Comparison of ENCODE assay signal across 1 cellular context in genomic region chr10:131901181-131901829, GRCh38.
A peak's percentile ranks its signal among the peaks of the same experiment; 100 is the strongest.
TF ChIP-seq lines count a peak whose summit lies in the region.

No MANE protein-coding gene starts in this region.

TF ChIP-seq in HepG2, 621 proteins besides CTCF, POLR2A, EP300 and RAD21 (continued from another document and continues in another):
- TF ChIP-seq, protein P1, sequence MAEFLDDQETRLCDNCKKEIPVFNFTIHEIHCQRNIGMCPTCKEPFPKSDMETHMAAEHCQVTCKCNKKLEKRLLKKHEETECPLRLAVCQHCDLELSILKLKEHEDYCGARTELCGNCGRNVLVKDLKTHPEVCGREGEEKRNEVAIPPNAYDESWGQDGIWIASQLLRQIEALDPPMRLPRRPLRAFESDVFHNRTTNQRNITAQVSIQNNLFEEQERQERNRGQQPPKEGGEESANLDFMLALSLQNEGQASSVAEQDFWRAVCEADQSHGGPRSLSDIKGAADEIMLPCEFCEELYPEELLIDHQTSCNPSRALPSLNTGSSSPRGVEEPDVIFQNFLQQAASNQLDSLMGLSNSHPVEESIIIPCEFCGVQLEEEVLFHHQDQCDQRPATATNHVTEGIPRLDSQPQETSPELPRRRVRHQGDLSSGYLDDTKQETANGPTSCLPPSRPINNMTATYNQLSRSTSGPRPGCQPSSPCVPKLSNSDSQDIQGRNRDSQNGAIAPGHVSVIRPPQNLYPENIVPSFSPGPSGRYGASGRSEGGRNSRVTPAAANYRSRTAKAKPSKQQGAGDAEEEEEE (CRISPR knock-in tag; IDR thresholded peaks at IDR 0.05; ENCODE audit: borderline replicate concordance), result no peak
- peak; percentile 69 for TF ChIP-seq RBFOX2 (IDR thresholded peaks at IDR 0.05; ENCODE audit: low read depth, low read length)
- TF ChIP-seq, protein P2, sequence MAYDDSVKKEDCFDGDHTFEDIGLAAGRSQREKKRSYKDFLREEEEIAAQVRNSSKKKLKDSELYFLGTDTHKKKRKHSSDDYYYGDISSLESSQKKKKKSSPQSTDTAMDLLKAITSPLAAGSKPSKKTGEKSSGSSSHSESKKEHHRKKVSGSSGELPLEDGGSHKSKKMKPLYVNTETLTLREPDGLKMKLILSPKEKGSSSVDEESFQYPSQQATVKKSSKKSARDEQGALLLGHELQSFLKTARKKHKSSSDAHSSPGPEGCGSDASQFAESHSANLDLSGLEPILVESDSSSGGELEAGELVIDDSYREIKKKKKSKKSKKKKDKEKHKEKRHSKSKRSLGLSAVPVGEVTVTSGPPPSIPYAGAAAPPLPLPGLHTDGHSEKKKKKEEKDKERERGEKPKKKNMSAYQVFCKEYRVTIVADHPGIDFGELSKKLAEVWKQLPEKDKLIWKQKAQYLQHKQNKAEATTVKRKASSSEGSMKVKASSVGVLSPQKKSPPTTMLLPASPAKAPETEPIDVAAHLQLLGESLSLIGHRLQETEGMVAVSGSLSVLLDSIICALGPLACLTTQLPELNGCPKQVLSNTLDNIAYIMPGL (CRISPR knock-in tag; IDR thresholded peaks at IDR 0.05; ENCODE audit: borderline replicate concordance in 1 of 2, low read depth in 1 of 2), result 0 out of 4 replicates have a peak, but pooled peaks of 1 of the 2 experiments have one; percentile 45
- TF ChIP-seq, protein P3, sequence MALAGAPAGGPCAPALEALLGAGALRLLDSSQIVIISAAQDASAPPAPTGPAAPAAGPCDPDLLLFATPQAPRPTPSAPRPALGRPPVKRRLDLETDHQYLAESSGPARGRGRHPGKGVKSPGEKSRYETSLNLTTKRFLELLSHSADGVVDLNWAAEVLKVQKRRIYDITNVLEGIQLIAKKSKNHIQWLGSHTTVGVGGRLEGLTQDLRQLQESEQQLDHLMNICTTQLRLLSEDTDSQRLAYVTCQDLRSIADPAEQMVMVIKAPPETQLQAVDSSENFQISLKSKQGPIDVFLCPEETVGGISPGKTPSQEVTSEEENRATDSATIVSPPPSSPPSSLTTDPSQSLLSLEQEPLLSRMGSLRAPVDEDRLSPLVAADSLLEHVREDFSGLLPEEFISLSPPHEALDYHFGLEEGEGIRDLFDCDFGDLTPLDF (CRISPR knock-in tag; IDR thresholded peaks at IDR 0.05), result no peak
- TF ChIP-seq SOX13 (IDR thresholded peaks at IDR 0.05), result no peak
- TF ChIP-seq SOX13 (CRISPR knock-in tag; conservative IDR thresholded peaks at IDR 0.05 in 1 of 2, IDR thresholded peaks at IDR 0.05 in 1 of 2), result peak in 1 of 2 experiments; percentile 12; a peak in 1 of 4 replicates
- TF ChIP-seq UBTF (CRISPR knock-in tag; IDR thresholded peaks at IDR 0.05), result peak; percentile 92
- peak; percentile 37; the same call in 1 of the 2 replicates for TF ChIP-seq ZNF768 (CRISPR knock-in tag; IDR thresholded peaks at IDR 0.05)
- 0 out of 2 replicates have a peak, but pooled peaks have one; percentile 38 for TF ChIP-seq ESRRA (CRISPR knock-in tag; IDR thresholded peaks at IDR 0.05; ENCODE audit: low read depth)
- no peak for TF ChIP-seq KDM1A (CRISPR knock-in tag; IDR thresholded peaks at IDR 0.05)
- TF ChIP-seq KDM2A (CRISPR knock-in tag; IDR thresholded peaks at IDR 0.05; ENCODE audit: borderline replicate concordance, low read depth), result peak; percentile 75; the same call in 1 of the 2 replicates
- TF ChIP-seq HNRNPLL (IDR thresholded peaks at IDR 0.05; ENCODE audit: low read depth, low read length, poor library complexity, severe bottlenecking), result peak; percentile 36
- TF ChIP-seq MXD3 (CRISPR knock-in tag; IDR thresholded peaks at IDR 0.05), result peak; percentile 49; the same call in 1 of the 2 replicates
- TF ChIP-seq ZFX (CRISPR knock-in tag; IDR thresholded peaks at IDR 0.05; ENCODE audit: low read depth), result 0 out of 2 replicates have a peak, but pooled peaks have one; percentile 14
- TF ChIP-seq ZNF333 (CRISPR knock-in tag; IDR thresholded peaks at IDR 0.05; ENCODE audit: borderline replicate concordance), result no peak
- peak; percentile 49; the same call in 1 of the 2 replicates for TF ChIP-seq ZNF441 (CRISPR knock-in tag; IDR thresholded peaks at IDR 0.05; ENCODE audit: borderline replicate concordance)
- no peak for TF ChIP-seq ZNF607 (CRISPR knock-in tag; IDR thresholded peaks at IDR 0.05; ENCODE audit: borderline replicate concordance)
- TF ChIP-seq ZNF772 (CRISPR knock-in tag; IDR thresholded peaks at IDR 0.05), result no peak
- TF ChIP-seq ZNF563 (CRISPR knock-in tag; IDR thresholded peaks at IDR 0.05), result 0 out of 2 replicates have a peak, but pooled peaks have one; percentile 12
- peak; percentile 85 for TF ChIP-seq KMT2A (CRISPR knock-in tag; IDR thresholded peaks at IDR 0.05)
- TF ChIP-seq RARA (CRISPR knock-in tag; IDR thresholded peaks at IDR 0.05), result 0 out of 2 replicates have a peak, but pooled peaks have one; percentile 23
- no peak for TF ChIP-seq SPEN (CRISPR knock-in tag; IDR thresholded peaks at IDR 0.05; ENCODE audit: low read depth)
- TF ChIP-seq KDM5B (CRISPR knock-in tag; IDR thresholded peaks at IDR 0.05; ENCODE audit: borderline replicate concordance), result peak; percentile 48; the same call in 1 of the 2 replicates
- TF ChIP-seq PHF8 (CRISPR knock-in tag; IDR thresholded peaks at IDR 0.05), result peak; percentile 78
- no peak for TF ChIP-seq BORCS8-MEF2B (CRISPR knock-in tag; IDR thresholded peaks at IDR 0.05)
- no peak for TF ChIP-seq ZMYM3 (CRISPR knock-in tag; IDR thresholded peaks at IDR 0.05)
- TF ChIP-seq, protein P4, sequence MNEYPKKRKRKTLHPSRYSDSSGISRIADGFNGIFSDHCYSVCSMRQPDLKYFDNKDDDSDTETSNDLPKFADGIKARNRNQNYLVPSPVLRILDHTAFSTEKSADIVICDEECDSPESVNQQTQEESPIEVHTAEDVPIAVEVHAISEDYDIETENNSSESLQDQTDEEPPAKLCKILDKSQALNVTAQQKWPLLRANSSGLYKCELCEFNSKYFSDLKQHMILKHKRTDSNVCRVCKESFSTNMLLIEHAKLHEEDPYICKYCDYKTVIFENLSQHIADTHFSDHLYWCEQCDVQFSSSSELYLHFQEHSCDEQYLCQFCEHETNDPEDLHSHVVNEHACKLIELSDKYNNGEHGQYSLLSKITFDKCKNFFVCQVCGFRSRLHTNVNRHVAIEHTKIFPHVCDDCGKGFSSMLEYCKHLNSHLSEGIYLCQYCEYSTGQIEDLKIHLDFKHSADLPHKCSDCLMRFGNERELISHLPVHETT (CRISPR knock-in tag; conservative IDR thresholded peaks at IDR 0.05), result 0 out of 2 replicates have a peak, but pooled peaks have one; percentile 26
- no peak for TF ChIP-seq CC2D1A (CRISPR knock-in tag; IDR thresholded peaks at IDR 0.05)
- TF ChIP-seq ZSCAN31 (CRISPR knock-in tag; IDR thresholded peaks at IDR 0.05; ENCODE audit: low read depth), result no peak; the same call in 1 of the 2 replicates
- peak; percentile 66 for TF ChIP-seq SAP130 (CRISPR knock-in tag; IDR thresholded peaks at IDR 0.05; ENCODE audit: low read depth)
- peak; percentile 24; the same call in 1 of the 2 replicates for TF ChIP-seq DMAP1 (CRISPR knock-in tag; IDR thresholded peaks at IDR 0.05)
- no peak for TF ChIP-seq ZNF350 (CRISPR knock-in tag; IDR thresholded peaks at IDR 0.05; ENCODE audit: borderline replicate concordance, low read depth)
- TF ChIP-seq, protein P5, sequence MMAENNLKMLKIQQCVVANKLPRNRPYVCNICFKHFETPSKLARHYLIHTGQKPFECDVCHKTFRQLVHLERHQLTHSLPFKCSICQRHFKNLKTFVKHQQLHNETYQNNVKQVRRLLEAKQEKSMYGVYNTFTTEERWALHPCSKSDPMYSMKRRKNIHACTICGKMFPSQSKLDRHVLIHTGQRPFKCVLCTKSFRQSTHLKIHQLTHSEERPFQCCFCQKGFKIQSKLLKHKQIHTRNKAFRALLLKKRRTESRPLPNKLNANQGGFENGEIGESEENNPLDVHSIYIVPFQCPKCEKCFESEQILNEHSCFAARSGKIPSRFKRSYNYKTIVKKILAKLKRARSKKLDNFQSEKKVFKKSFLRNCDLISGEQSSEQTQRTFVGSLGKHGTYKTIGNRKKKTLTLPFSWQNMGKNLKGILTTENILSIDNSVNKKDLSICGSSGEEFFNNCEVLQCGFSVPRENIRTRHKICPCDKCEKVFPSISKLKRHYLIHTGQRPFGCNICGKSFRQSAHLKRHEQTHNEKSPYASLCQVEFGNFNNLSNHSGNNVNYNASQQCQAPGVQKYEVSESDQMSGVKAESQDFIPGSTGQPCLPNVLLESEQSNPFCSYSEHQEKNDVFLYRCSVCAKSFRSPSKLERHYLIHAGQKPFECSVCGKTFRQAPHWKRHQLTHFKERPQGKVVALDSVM (CRISPR knock-in tag; IDR thresholded peaks at IDR 0.05), result peak; percentile 38; the same call in 1 of the 2 replicates
- TF ChIP-seq POLR2G (IDR thresholded peaks at IDR 0.05; ENCODE audit: low read depth, low read length), result peak; percentile 34
- no peak for TF ChIP-seq RBAK (CRISPR knock-in tag; IDR thresholded peaks at IDR 0.05)
- no peak for TF ChIP-seq GFI1 (CRISPR knock-in tag; IDR thresholded peaks at IDR 0.05; ENCODE audit: borderline replicate concordance)
- no peak for TF ChIP-seq EHMT2 (IDR thresholded peaks at IDR 0.05; ENCODE audit: borderline replicate concordance, low read depth, low read length)
- TF ChIP-seq ZNF609 (CRISPR knock-in tag; IDR thresholded peaks at IDR 0.05; ENCODE audit: borderline replicate concordance), result 0 out of 2 replicates have a peak, but pooled peaks have one; percentile 25
- 0 out of 2 replicates have a peak, but pooled peaks have one; percentile 28 for TF ChIP-seq THAP11 (CRISPR knock-in tag; IDR thresholded peaks at IDR 0.05)
- no peak for TF ChIP-seq SUZ12 (IDR thresholded peaks at IDR 0.05; ENCODE audit: low read depth, low read length)
- TF ChIP-seq NR2F6 (IDR thresholded peaks at IDR 0.05), result no peak
- TF ChIP-seq NR2F6 (CRISPR knock-in tag; IDR thresholded peaks at IDR 0.05), result 0 out of 2 replicates have a peak, but pooled peaks have one; percentile 9
- no peak for TF ChIP-seq ZNF451 (CRISPR knock-in tag; IDR thresholded peaks at IDR 0.05)
- no peak for TF ChIP-seq NFIC (IDR thresholded peaks at IDR 0.05; ENCODE audit: low read length)
- TF ChIP-seq ZNF30 (CRISPR knock-in tag; IDR thresholded peaks at IDR 0.05), result no peak
